21 cellular contexts compared by ENCODE assay signal in genomic region chr7:5276611-5277010, GRCh38.
"Had no signal": no experiment of that assay in that cellular context is flagged by ENCODE, and none has a peak within 500 bp of the region (broad histone marks: within the 10 kb centered on the region; RNA-seq: fewer than 3 reads in every experiment).

No MANE protein-coding gene starts in this region.

- H3K4me3 Mint-ChIP-seq: activated CD4-positive, alpha-beta memory T cell treated with anti-CD3 and anti-CD28 coated beads, Interleukin-2, amount 10 ng/mL, durations not matched to agents 7 days and 5 days; activated CD4-positive, alpha-beta T cell treated with anti-CD3 and anti-CD28 coated beads, Interleukin-2, amount 10 ng/mL, durations not matched to agents 7 days and 5 days; activated naive CD4-positive, alpha-beta T cell treated with anti-CD3 and anti-CD28 coated beads, Interleukin-2, amount 50 U/mL, for 24 hours; activated naive CD8-positive, alpha-beta T cell treated with anti-CD3 and anti-CD28 coated beads, Interleukin-2, amount 50 U/mL, for 24 hours; activated T-cell treated with anti-CD3 and anti-CD28 coated beads, Interleukin-2, amount 50 U/mL, for 4 hours; activated T-helper 17 cell treated with anti-CD3 and anti-CD28 coated beads, Interleukin-2, amount 50 U/mL, for 72 hours; dendritic cell treated with granulocyte-macrophage colony-stimulating factor and Interleukin-4, amounts not matched to agents 40 ng/mL and 50 ng/mL, for 4 days; endodermal cell; mesothelial cell of epicardium; naive thymus-derived CD4-positive, alpha-beta T cell; WTC11 had no signal

- H3K27me3 Mint-ChIP-seq: activated T-helper 17 cell treated with anti-CD3 and anti-CD28 coated beads, Interleukin-2, amount 50 U/mL, for 72 hours had no signal

- H3K27ac Mint-ChIP-seq: activated CD4-positive, alpha-beta memory T cell treated with anti-CD3 and anti-CD28 coated beads, Interleukin-2, amount 10 ng/mL, durations not matched to agents 7 days and 5 days; activated CD4-positive, alpha-beta T cell treated with anti-CD3 and anti-CD28 coated beads, Interleukin-2, amount 10 ng/mL, durations not matched to agents 7 days and 5 days; activated naive CD8-positive, alpha-beta T cell treated with anti-CD3 and anti-CD28 coated beads, Interleukin-2, amount 50 U/mL, for 24 hours; activated T-helper 17 cell treated with anti-CD3 and anti-CD28 coated beads, Interleukin-2, amount 50 U/mL, for 72 hours; dendritic cell treated with granulocyte-macrophage colony-stimulating factor and Interleukin-4, amounts not matched to agents 40 ng/mL and 50 ng/mL, for 4 days; endodermal cell; mesothelial cell of epicardium; naive thymus-derived CD4-positive, alpha-beta T cell; WTC11 had no signal

- H3K9me3 Mint-ChIP-seq: activated CD4-positive, alpha-beta memory T cell treated with anti-CD3 and anti-CD28 coated beads, Interleukin-2, amount 10 ng/mL, durations not matched to agents 7 days and 5 days; activated CD4-positive, alpha-beta T cell treated with anti-CD3 and anti-CD28 coated beads, Interleukin-2, amount 10 ng/mL, durations not matched to agents 7 days and 5 days; activated naive CD4-positive, alpha-beta T cell treated with anti-CD3 and anti-CD28 coated beads, Interleukin-2, amount 50 U/mL, for 24 hours; activated naive CD8-positive, alpha-beta T cell treated with anti-CD3 and anti-CD28 coated beads, Interleukin-2, amount 50 U/mL, for 24 hours; activated T-cell treated with anti-CD3 and anti-CD28 coated beads, Interleukin-2, amount 50 U/mL, for 4 hours; activated T-helper 17 cell treated with anti-CD3 and anti-CD28 coated beads, Interleukin-2, amount 50 U/mL, for 72 hours; dendritic cell treated with granulocyte-macrophage colony-stimulating factor and Interleukin-4, amounts not matched to agents 40 ng/mL and 50 ng/mL, for 4 days; endodermal cell; mesothelial cell of epicardium; naive thymus-derived CD4-positive, alpha-beta T cell; WTC11 had no signal

- H3K4me1 Mint-ChIP-seq: activated CD4-positive, alpha-beta memory T cell treated with anti-CD3 and anti-CD28 coated beads, Interleukin-2, amount 10 ng/mL, durations not matched to agents 7 days and 5 days; activated CD4-positive, alpha-beta T cell treated with anti-CD3 and anti-CD28 coated beads, Interleukin-2, amount 10 ng/mL, durations not matched to agents 7 days and 5 days; activated naive CD4-positive, alpha-beta T cell treated with anti-CD3 and anti-CD28 coated beads, Interleukin-2, amount 50 U/mL, for 24 hours; activated naive CD8-positive, alpha-beta T cell treated with anti-CD3 and anti-CD28 coated beads, Interleukin-2, amount 50 U/mL, for 24 hours; activated T-helper 17 cell treated with anti-CD3 and anti-CD28 coated beads, Interleukin-2, amount 50 U/mL, for 72 hours; endodermal cell; naive thymus-derived CD4-positive, alpha-beta T cell; WTC11 had no signal

- DNase-seq: activated CD4-positive, alpha-beta memory T cell treated with anti-CD3 and anti-CD28 coated beads, Interleukin-2, amount 10 ng/mL, durations not matched to agents 7 days and 5 days; activated CD4-positive, alpha-beta T cell treated with anti-CD3 and anti-CD28 coated beads for 1 hour; activated CD4-positive, alpha-beta T cell treated with anti-CD3 and anti-CD28 coated beads, Interleukin-2, amount 10 ng/mL, durations not matched to agents 7 days and 5 days; activated CD8-positive, alpha-beta memory T cell treated with anti-CD3 and anti-CD28 coated beads, Interleukin-2, amount 50 U/mL, for 48 hours; activated naive CD8-positive, alpha-beta T cell treated with anti-CD3 and anti-CD28 coated beads, Interleukin-2, amount 50 U/mL, for 24 hours; activated T-cell treated with anti-CD3 and anti-CD28 coated beads, Interleukin-2, amount 50 U/mL, for 4 hours; amygdala; central memory CD4-positive, alpha-beta T cell; endodermal cell; foreskin keratinocyte; heart right ventricle; naive thymus-derived CD4-positive, alpha-beta T cell; nucleus accumbens; stimulated activated CD4-positive, alpha-beta T cell treated with anti-CD3 and anti-CD28 coated beads, Interleukin-2, amount 100 ng/mL, for 48 hours; stimulated activated naive CD4-positive, alpha-beta T cell treated with Interleukin-2 at 50 U/mL for 16 hours; T1000 had no signal

- ATAC-seq: activated T-cell treated with anti-CD3 and anti-CD28 coated beads, Interleukin-2, amount 50 U/mL, for 4 hours; activated T-helper 17 cell treated with anti-CD3 and anti-CD28 coated beads, Interleukin-2, amount 50 U/mL, for 72 hours; foreskin keratinocyte; heart right ventricle; naive thymus-derived CD4-positive, alpha-beta T cell; WTC11 had no signal

- H3K36me3 Mint-ChIP-seq: activated naive CD4-positive, alpha-beta T cell treated with anti-CD3 and anti-CD28 coated beads, Interleukin-2, amount 50 U/mL, for 24 hours; mesothelial cell of epicardium; naive thymus-derived CD4-positive, alpha-beta T cell; WTC11 had no signal
